ENCODE assay signal across 1 cellular context in genomic region chr7:26291699-26292538, GRCh38.
A peak's percentile ranks its signal among the peaks of the same experiment; 100 is the strongest.
TF ChIP-seq lines count a peak whose summit lies in the region.

TSS of gene SNX10 (plus strand) at chr7:26291862. CDS start at chr7:26346443, 54,581 bp downstream.

TF ChIP-seq in K562, 482 proteins besides CTCF, POLR2A, EP300 and RAD21 (continued from another document and continues in another):
- TF ChIP-seq MCM5 (IDR thresholded peaks at IDR 0.05; ENCODE audit: low read depth) (no peak), MGA (IDR thresholded peaks at IDR 0.05) (no peak; the same call in 1 of the 2 replicates), CSDE1 (IDR thresholded peaks at IDR 0.05) (no peak), NFYB (IDR thresholded peaks at IDR 0.05; ENCODE audit: extremely low read depth, insufficient read length) (no peak), RCOR1 (IDR thresholded peaks at IDR 0.05; ENCODE audit: borderline replicate concordance in 1 of 2, low read depth in 2 of 2, low read length in 2 of 2) (peak in 1 of 2 experiments; percentile 52; a peak in 2 of 4 replicates), RNF219 (CRISPR knock-in tag; IDR thresholded peaks at IDR 0.05) (no peak), ARID3B (CRISPR knock-in tag; IDR thresholded peaks at IDR 0.05; ENCODE audit: borderline replicate concordance) (no peak), NR2C2 (CRISPR knock-in tag; IDR thresholded peaks at IDR 0.05) (no peak), NR2C2 (tag; IDR thresholded peaks at IDR 0.05) (no peak; the same call in 1 of the 2 replicates), ZNF431 (CRISPR knock-in tag; IDR thresholded peaks at IDR 0.05) (no peak), MEF2D (tag; conservative IDR thresholded peaks at IDR 0.05; ENCODE audit: low read depth) (no peak), SNRNP70 (optimal IDR thresholded peaks at IDR 0.05; ENCODE audit: low read depth, low read length) (no peak), EGR1 (conservative IDR thresholded peaks at IDR 0.05) (peak; percentile 68), GTF3C2 (IDR thresholded peaks at IDR 0.05; ENCODE audit: borderline replicate concordance, extremely low read depth, insufficient read length) (no peak), ZNF277 (CRISPR knock-in tag; IDR thresholded peaks at IDR 0.05; ENCODE audit: borderline replicate concordance) (no peak), C11orf30 (IDR thresholded peaks at IDR 0.05; ENCODE audit: low read depth) (no peak), KLF16 (IDR thresholded peaks at IDR 0.05) (no peak), YY1 (IDR thresholded peaks at IDR 0.05; ENCODE audit: borderline replicate concordance in 1 of 3, control insufficient read depth in 1 of 3, extremely low read depth in 1 of 3, insufficient read depth in 3 of 3, insufficient read length in 1 of 3, insufficient replicate concordance in 2 of 3, low read depth in 1 of 3, low read length in 2 of 3) (peak in 2 of 3 experiments; percentile 35 to 69), NFE2 (IDR thresholded peaks at IDR 0.05; ENCODE audit: low read depth) (no peak), ERF (CRISPR knock-in tag; IDR thresholded peaks at IDR 0.05) (no peak), BRD4 (IDR thresholded peaks at IDR 0.05) (no peak), ZNF324 (CRISPR knock-in tag; IDR thresholded peaks at IDR 0.05) (no peak), NR1H2 (CRISPR knock-in tag; IDR thresholded peaks at IDR 0.05) (no peak), FOXJ3 (CRISPR knock-in tag; IDR thresholded peaks at IDR 0.05) (no peak), ZNF175 (CRISPR knock-in tag; IDR thresholded peaks at IDR 0.05; ENCODE audit: low read depth) (peak; percentile 78; the same call in 1 of the 2 replicates), CUX1 (CRISPR knock-in tag; IDR thresholded peaks at IDR 0.05) (no peak), THRAP3 (IDR thresholded peaks at IDR 0.05; ENCODE audit: borderline replicate concordance) (no peak), HINFP (tag; conservative IDR thresholded peaks at IDR 0.05; ENCODE audit: low read depth) (no peak)
